12 cellular contexts compared by ENCODE assay signal in the genomic region with DNA sequence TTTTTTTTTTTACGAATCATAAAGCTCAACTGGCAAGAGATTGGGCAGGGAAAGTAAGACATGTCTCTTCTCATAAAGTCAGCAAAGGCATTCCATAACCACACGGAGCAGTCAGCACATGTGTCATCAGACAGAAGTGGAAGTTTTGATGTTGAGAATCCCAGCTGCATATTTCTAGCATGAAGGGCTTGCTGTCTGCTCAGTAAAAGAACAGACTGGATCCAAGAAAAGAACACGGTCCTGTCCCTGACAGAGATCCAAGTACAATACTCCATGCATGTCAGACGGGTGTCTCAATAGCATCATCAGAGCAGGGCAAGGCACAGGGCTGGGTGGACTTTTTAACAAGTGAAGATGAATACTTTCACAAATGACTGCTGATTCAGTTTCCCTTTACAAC. TPM values are rescaled to one million over a fixed set of nuclear protein-coding genes. Genes with fewer than 3 reads are reported as not detected.
DNase-seq lines count a peak whose midpoint lies in the region; ATAC-seq and TF ChIP-seq lines count a peak whose summit lies in the region.
"Had no signal": no experiment of that assay in that cellular context is flagged by ENCODE, and none has a peak within 500 bp of the region (broad histone marks: within the 10 kb centered on the region; RNA-seq: fewer than 3 reads in every experiment).

No MANE protein-coding gene starts in this region.

- H3K4me1 ChIP-seq in breast epithelium (no peaks in the 10 kb centered on the region), esophagus muscularis mucosa (peaks cover 6 to 18% (median 10%) of the 10 kb centered on the region in 4 donors), vagina (peaks cover 29% of the 10 kb centered on the region), Peyer's patch (no peaks in the 10 kb centered on the region)
- H3K4me1 ChIP-seq: neural progenitor cell had no signal

- H3K36me3 ChIP-seq in breast epithelium, result no peaks in the 10 kb centered on the region
- no peaks in the 10 kb centered on the region for H3K36me3 ChIP-seq in esophagus muscularis mucosa
- H3K36me3 ChIP-seq in vagina, result no peaks in the 10 kb centered on the region
- no peaks in the 10 kb centered on the region for H3K36me3 ChIP-seq in Peyer's patch
- H3K36me3 ChIP-seq: neural progenitor cell had no signal

- DNase-seq in MCF 10A (ENCODE audit: unreplicated experiment), result peak; percentile 36
- DNase-seq in breast epithelium (ENCODE audit: low spot score in 2 of 2), result no peak
- no peak for DNase-seq in esophagus muscularis mucosa (ENCODE audit: extremely low spot score)
- peak; percentile 31 for DNase-seq in mucosa of gallbladder (ENCODE audit: low spot score)
- DNase-seq in vagina (ENCODE audit: extremely low spot score in 2 of 2), result peak in 1 of 2 donors; percentile 96
- DNase-seq in Peyer's patch, result no peak
- DNase-seq: NCI-H446 had no signal

- TF ChIP-seq POLR2A in breast epithelium (IDR thresholded peaks at IDR 0.05) (no peak), esophagus muscularis mucosa (IDR thresholded peaks at IDR 0.05; ENCODE audit: low read depth) (no peak), vagina (IDR thresholded peaks at IDR 0.05) (no peak), Peyer's patch (IDR thresholded peaks at IDR 0.05) (no peak)

- no peak overlapping the region for H3K4me3 ChIP-seq in breast epithelium
- H3K4me3 ChIP-seq in esophagus muscularis mucosa, result peak overlapping the region in 2 of 4 donors; percentile 3 to 18
- H3K4me3 ChIP-seq in vagina, result no peak overlapping the region
- H3K4me3 ChIP-seq in Peyer's patch, result no peak overlapping the region
- H3K4me3 ChIP-seq: neural progenitor cell had no signal

- peak overlapping the region; percentile 53 for H3K27ac Mint-ChIP-seq in MCF 10A (ENCODE audit: low read depth, unreplicated experiment)
- H3K27ac Mint-ChIP-seq: neural progenitor cell had no signal

- intact Hi-C loops in MCF 10A (cut with micrococcal nuclease), result loop anchor here (5.0 kb wide), 1 partner anchor 242 kb away; no protein-coding TSS in a partner anchor
- intact Hi-C loops in breast epithelium (cut with DNase I; ENCODE audit: low total_unique reads), result no loop called here
- intact Hi-C loops in esophagus muscularis mucosa (cut with DNase I), result loop anchor here (10.0 kb wide), 1 partner anchor 620 kb away; a partner anchor contains a TSS
- intact Hi-C loops in vagina (cut with DNase I), result no loop called here

- peaks cover 17% of the 10 kb centered on the region for H3K4me1 Mint-ChIP-seq in MCF 10A (ENCODE audit: insufficient read depth, unreplicated experiment)
- H3K4me1 Mint-ChIP-seq: central memory CD8-positive, alpha-beta T cell; neural progenitor cell had no signal

- peaks cover 11% of the 10 kb centered on the region for H3K9me3 Mint-ChIP-seq in MCF 10A (ENCODE audit: unreplicated experiment)

- H3K4me3 Mint-ChIP-seq in MCF 10A (ENCODE audit: unreplicated experiment), result no peak overlapping the region
- H3K4me3 Mint-ChIP-seq: central memory CD8-positive, alpha-beta T cell; neural progenitor cell had no signal

- TF ChIP-seq CTCF in MCF 10A (IDR thresholded peaks at IDR 0.05; ENCODE audit: unreplicated experiment), result no peak
- no peak for TF ChIP-seq CTCF in breast epithelium (IDR thresholded peaks at IDR 0.05)
- no peak for TF ChIP-seq CTCF in esophagus muscularis mucosa (IDR thresholded peaks at IDR 0.05)
- no peak for TF ChIP-seq CTCF in vagina (IDR thresholded peaks at IDR 0.05)
- no peak for TF ChIP-seq CTCF in Peyer's patch (IDR thresholded peaks at IDR 0.05)

- no peaks in the 10 kb centered on the region for H3K36me3 Mint-ChIP-seq in MCF 10A (ENCODE audit: insufficient read depth, unreplicated experiment)
- H3K36me3 Mint-ChIP-seq: neural progenitor cell had no signal

- no peaks in the 10 kb centered on the region for H3K27me3 Mint-ChIP-seq in MCF 10A (ENCODE audit: insufficient read depth, unreplicated experiment)
- H3K27me3 Mint-ChIP-seq: central memory CD8-positive, alpha-beta T cell had no signal

- CTCF ChIA-PET in MCF 10A (lab: Yijun Ruan, JAX), result interaction anchor here (0.6 kb wide), 2 partner anchors 162 to 492 kb away, joined by 3 to 4 read pairs; no protein-coding TSS in a partner anchor

- BruUV-seq in MCF 10A (replicated peaks; lab: Mats Ljungman, UMichigan), result no TSS peak

- H3K27ac ChIP-seq in breast epithelium (no peak overlapping the region), esophagus muscularis mucosa (replicated peaks in 1 of 4) (peak overlapping the region; percentile 40 to 77 (median 52)), vagina (peak overlapping the region; percentile 75), Peyer's patch (peak overlapping the region in 1 of 4 donors; percentile 60)
- H3K27ac ChIP-seq: 22Rv1, neural progenitor cell had no signal

- no peak for ATAC-seq in HG03095 (IDR thresholded peaks at IDR 0.05; ENCODE audit: unreplicated experiment)
- no peak for ATAC-seq in HG02763 (IDR thresholded peaks at IDR 0.05; ENCODE audit: unreplicated experiment)

- no peak for TF ChIP-seq EP300 in esophagus muscularis mucosa (IDR thresholded peaks at IDR 0.05)

- H3K9me3 ChIP-seq in breast epithelium (peaks cover 5 to 12% of the 10 kb centered on the region in 2 donors), esophagus muscularis mucosa (peaks cover 0 to 5% (median 0%) of the 10 kb centered on the region in 4 donors), vagina (no peaks in the 10 kb centered on the region), Peyer's patch (no peaks in the 10 kb centered on the region)

- 19% methylated on average over 4 of the region's 4 CpGs for WGBS in esophagus muscularis mucosa

- POLR2A ChIA-PET in MCF 10A (lab: Yijun Ruan, JAX), result interaction anchor here (0.6 kb wide), 1 partner anchor 148 kb away, joined by 5 read pairs; no protein-coding TSS in a partner anchor

- H3K27me3 ChIP-seq in breast epithelium (no peaks in the 10 kb centered on the region), esophagus muscularis mucosa (no peaks in the 10 kb centered on the region), vagina (no peaks in the 10 kb centered on the region), Peyer's patch (no peaks in the 10 kb centered on the region)
- H3K27me3 ChIP-seq: neural progenitor cell had no signal

RNA-seq across cellular contexts. Expression of a gene that starts 38.2 kb away (rescaled TPM):
- total RNA-seq in MCF 10A (2022), result 2.9 and 3.1 TPM in 2 replicates
- 100 to 1,000 TPM in 1 of 3 donors, 10 to 100 TPM in 2; 17.4 to 170 (median 41.1) TPM for total RNA-seq in breast epithelium
- 10 to 100 TPM; 25.7 to 67.3 (median 61.5) TPM for total RNA-seq in esophagus muscularis mucosa
- total RNA-seq in mucosa of gallbladder, result 215 TPM
- total RNA-seq in vagina, result 91.1 TPM
- total RNA-seq in Peyer's patch, result 10 to 100 TPM; 18.2 to 77.0 (median 29.4) TPM

Comparison
In these comparisons a context has a peak if more than half of its experiments do, and no peak if none do; other contexts are left out.
1. DNase-seq: peak in MCF 10A (single experiment) and mucosa of gallbladder (single experiment); none in breast epithelium (0 of 2), esophagus muscularis mucosa (single experiment) and Peyer's patch (0 of 3).
2. intact Hi-C loops: an anchor here in MCF 10A (5.0 kb wide) and esophagus muscularis mucosa (10.0 kb wide); none called in breast epithelium and vagina.
3. H3K27ac ChIP-seq: peak in esophagus muscularis mucosa (4 of 4) and vagina (single experiment); none in breast epithelium (0 of 2).